In the genomic region with DNA sequence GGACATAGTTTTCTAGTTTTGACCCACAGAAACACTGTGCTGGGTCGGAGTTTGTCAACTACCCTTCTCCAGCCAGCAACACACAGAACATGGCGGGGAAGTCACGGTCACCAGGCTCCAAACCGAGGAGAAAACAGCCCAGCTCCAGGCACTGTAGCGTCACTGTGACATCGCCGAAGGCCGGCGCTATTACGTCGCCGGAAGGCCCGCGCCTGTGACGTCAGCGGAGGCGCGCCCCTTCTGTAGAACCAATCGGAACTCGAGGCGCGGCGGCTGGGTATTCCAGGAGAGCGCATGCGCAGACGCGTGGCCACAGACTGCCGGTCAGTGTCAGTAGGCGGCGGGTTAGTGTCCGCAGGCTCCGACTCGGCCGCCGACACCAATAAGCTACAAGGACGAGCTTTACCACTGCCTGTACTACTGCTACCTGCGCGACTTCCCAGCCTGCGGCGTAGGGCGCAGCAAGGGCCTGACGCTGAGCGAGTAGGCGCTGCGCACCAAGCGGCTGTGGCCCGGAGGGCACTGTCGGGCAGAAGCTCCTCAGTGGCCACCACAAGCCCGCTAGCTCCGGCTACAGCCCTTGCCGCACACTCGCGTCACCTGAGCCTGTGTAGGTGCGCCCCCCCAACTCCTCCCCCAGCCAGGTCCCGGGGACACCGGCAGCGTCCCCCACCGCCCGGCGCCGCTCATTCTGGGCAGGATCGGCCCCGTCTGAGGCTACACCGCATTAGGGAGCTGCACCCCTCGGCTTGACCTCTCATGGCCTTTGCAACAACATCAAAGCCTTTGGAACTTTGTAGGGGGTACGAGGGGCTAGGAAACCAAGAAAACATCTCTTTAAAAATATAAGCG, we compare ENCODE assay signal across 1 cellular context.
TF ChIP-seq lines count a peak whose summit lies in the region.

No MANE protein-coding gene starts in this region.

TF ChIP-seq in K562, 482 proteins besides CTCF, POLR2A, EP300 and RAD21 (continued from another document and continues in another):
- TF ChIP-seq, protein P1, sequence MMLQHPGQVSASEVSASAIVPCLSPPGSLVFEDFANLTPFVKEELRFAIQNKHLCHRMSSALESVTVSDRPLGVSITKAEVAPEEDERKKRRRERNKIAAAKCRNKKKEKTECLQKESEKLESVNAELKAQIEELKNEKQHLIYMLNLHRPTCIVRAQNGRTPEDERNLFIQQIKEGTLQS (IDR thresholded peaks at IDR 0.05), result peak; percentile 90
- TF ChIP-seq, protein P1 (CRISPR knock-in tag; conservative IDR thresholded peaks at IDR 0.05), result peak; percentile 85
- no peak for TF ChIP-seq ZNF584 (CRISPR knock-in tag; IDR thresholded peaks at IDR 0.05; ENCODE audit: low read depth)
- no peak for TF ChIP-seq ZNF551 (CRISPR knock-in tag; IDR thresholded peaks at IDR 0.05)
- TF ChIP-seq CREM (IDR thresholded peaks at IDR 0.05; ENCODE audit: low read depth), result peak; percentile 100
- TF ChIP-seq, protein P2, sequence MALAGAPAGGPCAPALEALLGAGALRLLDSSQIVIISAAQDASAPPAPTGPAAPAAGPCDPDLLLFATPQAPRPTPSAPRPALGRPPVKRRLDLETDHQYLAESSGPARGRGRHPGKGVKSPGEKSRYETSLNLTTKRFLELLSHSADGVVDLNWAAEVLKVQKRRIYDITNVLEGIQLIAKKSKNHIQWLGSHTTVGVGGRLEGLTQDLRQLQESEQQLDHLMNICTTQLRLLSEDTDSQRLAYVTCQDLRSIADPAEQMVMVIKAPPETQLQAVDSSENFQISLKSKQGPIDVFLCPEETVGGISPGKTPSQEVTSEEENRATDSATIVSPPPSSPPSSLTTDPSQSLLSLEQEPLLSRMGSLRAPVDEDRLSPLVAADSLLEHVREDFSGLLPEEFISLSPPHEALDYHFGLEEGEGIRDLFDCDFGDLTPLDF (CRISPR knock-in tag; IDR thresholded peaks at IDR 0.05), result peak; percentile 87
- peak in 1 of 2 experiments; percentile 98; a peak in 2 of 4 replicates for TF ChIP-seq TBL1XR1 (IDR thresholded peaks at IDR 0.05; ENCODE audit: low read length in 2 of 2)
- TF ChIP-seq SNRNP70 (optimal IDR thresholded peaks at IDR 0.05; ENCODE audit: low read depth, low read length), result no peak
- no peak for TF ChIP-seq XRCC3 (IDR thresholded peaks at IDR 0.05)
- TF ChIP-seq ZNF583 (CRISPR knock-in tag; IDR thresholded peaks at IDR 0.05), result 0 out of 2 replicates have a peak, but pooled peaks have one; percentile 17
- TF ChIP-seq, protein P3, sequence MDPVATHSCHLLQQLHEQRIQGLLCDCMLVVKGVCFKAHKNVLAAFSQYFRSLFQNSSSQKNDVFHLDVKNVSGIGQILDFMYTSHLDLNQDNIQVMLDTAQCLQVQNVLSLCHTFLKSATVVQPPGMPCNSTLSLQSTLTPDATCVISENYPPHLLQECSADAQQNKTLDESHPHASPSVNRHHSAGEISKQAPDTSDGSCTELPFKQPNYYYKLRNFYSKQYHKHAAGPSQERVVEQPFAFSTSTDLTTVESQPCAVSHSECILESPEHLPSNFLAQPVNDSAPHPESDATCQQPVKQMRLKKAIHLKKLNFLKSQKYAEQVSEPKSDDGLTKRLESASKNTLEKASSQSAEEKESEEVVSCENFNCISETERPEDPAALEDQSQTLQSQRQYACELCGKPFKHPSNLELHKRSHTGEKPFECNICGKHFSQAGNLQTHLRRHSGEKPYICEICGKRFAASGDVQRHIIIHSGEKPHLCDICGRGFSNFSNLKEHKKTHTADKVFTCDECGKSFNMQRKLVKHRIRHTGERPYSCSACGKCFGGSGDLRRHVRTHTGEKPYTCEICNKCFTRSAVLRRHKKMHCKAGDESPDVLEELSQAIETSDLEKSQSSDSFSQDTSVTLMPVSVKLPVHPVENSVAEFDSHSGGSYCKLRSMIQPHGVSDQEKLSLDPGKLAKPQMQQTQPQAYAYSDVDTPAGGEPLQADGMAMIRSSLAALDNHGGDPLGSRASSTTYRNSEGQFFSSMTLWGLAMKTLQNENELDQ (CRISPR knock-in tag; IDR thresholded peaks at IDR 0.05; ENCODE audit: borderline replicate concordance), result 0 out of 2 replicates have a peak, but pooled peaks have one; percentile 26
- TF ChIP-seq SIN3B (IDR thresholded peaks at IDR 0.05; ENCODE audit: low read depth), result peak; percentile 55; the same call in 1 of the 2 replicates
- TF ChIP-seq, protein P4, sequence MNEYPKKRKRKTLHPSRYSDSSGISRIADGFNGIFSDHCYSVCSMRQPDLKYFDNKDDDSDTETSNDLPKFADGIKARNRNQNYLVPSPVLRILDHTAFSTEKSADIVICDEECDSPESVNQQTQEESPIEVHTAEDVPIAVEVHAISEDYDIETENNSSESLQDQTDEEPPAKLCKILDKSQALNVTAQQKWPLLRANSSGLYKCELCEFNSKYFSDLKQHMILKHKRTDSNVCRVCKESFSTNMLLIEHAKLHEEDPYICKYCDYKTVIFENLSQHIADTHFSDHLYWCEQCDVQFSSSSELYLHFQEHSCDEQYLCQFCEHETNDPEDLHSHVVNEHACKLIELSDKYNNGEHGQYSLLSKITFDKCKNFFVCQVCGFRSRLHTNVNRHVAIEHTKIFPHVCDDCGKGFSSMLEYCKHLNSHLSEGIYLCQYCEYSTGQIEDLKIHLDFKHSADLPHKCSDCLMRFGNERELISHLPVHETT (CRISPR knock-in tag; conservative IDR thresholded peaks at IDR 0.05 in 1 of 2, IDR thresholded peaks at IDR 0.05 in 1 of 2), result peak in 1 of 2 experiments; percentile 86; a peak in 2 of 4 replicates
- peak; percentile 84 for TF ChIP-seq C11orf30 (IDR thresholded peaks at IDR 0.05; ENCODE audit: low read depth)
- TF ChIP-seq TCF3 (CRISPR knock-in tag; IDR thresholded peaks at IDR 0.05), result no peak
- peak; percentile 62 for TF ChIP-seq CHD1 (IDR thresholded peaks at IDR 0.05; ENCODE audit: low read length)
- 0 out of 2 replicates have a peak, but pooled peaks have one; percentile 22 for TF ChIP-seq JUN (IDR thresholded peaks at IDR 0.05; ENCODE audit: borderline replicate concordance, low read depth, low read length)
- peak; percentile 40; the same call in 1 of the 2 replicates for TF ChIP-seq JUN (CRISPR knock-in tag; IDR thresholded peaks at IDR 0.05; ENCODE audit: borderline replicate concordance)
- TF ChIP-seq, protein P5, sequence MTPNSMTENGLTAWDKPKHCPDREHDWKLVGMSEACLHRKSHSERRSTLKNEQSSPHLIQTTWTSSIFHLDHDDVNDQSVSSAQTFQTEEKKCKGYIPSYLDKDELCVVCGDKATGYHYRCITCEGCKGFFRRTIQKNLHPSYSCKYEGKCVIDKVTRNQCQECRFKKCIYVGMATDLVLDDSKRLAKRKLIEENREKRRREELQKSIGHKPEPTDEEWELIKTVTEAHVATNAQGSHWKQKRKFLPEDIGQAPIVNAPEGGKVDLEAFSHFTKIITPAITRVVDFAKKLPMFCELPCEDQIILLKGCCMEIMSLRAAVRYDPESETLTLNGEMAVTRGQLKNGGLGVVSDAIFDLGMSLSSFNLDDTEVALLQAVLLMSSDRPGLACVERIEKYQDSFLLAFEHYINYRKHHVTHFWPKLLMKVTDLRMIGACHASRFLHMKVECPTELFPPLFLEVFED (CRISPR knock-in tag; conservative IDR thresholded peaks at IDR 0.05), result no peak
- no peak for TF ChIP-seq ZNF133 (CRISPR knock-in tag; IDR thresholded peaks at IDR 0.05)
- peak; percentile 41; the same call in 1 of the 2 replicates for TF ChIP-seq FOXP1 (CRISPR knock-in tag; IDR thresholded peaks at IDR 0.05)
- no peak for TF ChIP-seq SMARCB1 (IDR thresholded peaks at IDR 0.05; ENCODE audit: insufficient read length, low read depth)
- TF ChIP-seq RB1 (IDR thresholded peaks at IDR 0.05; ENCODE audit: low read depth), result peak; percentile 66; the same call in 1 of the 2 replicates
- TF ChIP-seq ZEB2 (IDR thresholded peaks at IDR 0.05), result 0 out of 2 replicates have a peak, but pooled peaks have one; percentile 36
- peak; percentile 90 for TF ChIP-seq CTBP1 (IDR thresholded peaks at IDR 0.05; ENCODE audit: borderline replicate concordance)
- TF ChIP-seq ZNF384 (IDR thresholded peaks at IDR 0.05; ENCODE audit: low read depth, low read length), result no peak
- TF ChIP-seq HDAC8 (tag; IDR thresholded peaks at IDR 0.05), result 0 out of 2 replicates have a peak, but pooled peaks have one; percentile 56
- peak; percentile 82 for TF ChIP-seq PML (IDR thresholded peaks at IDR 0.05; ENCODE audit: low read length)
- TF ChIP-seq MTF1 (CRISPR knock-in tag; IDR thresholded peaks at IDR 0.05; ENCODE audit: borderline replicate concordance), result no peak
- TF ChIP-seq BRD4 (IDR thresholded peaks at IDR 0.05), result no peak
- TF ChIP-seq KLF16 (IDR thresholded peaks at IDR 0.05), result no peak
- TF ChIP-seq, protein P6, sequence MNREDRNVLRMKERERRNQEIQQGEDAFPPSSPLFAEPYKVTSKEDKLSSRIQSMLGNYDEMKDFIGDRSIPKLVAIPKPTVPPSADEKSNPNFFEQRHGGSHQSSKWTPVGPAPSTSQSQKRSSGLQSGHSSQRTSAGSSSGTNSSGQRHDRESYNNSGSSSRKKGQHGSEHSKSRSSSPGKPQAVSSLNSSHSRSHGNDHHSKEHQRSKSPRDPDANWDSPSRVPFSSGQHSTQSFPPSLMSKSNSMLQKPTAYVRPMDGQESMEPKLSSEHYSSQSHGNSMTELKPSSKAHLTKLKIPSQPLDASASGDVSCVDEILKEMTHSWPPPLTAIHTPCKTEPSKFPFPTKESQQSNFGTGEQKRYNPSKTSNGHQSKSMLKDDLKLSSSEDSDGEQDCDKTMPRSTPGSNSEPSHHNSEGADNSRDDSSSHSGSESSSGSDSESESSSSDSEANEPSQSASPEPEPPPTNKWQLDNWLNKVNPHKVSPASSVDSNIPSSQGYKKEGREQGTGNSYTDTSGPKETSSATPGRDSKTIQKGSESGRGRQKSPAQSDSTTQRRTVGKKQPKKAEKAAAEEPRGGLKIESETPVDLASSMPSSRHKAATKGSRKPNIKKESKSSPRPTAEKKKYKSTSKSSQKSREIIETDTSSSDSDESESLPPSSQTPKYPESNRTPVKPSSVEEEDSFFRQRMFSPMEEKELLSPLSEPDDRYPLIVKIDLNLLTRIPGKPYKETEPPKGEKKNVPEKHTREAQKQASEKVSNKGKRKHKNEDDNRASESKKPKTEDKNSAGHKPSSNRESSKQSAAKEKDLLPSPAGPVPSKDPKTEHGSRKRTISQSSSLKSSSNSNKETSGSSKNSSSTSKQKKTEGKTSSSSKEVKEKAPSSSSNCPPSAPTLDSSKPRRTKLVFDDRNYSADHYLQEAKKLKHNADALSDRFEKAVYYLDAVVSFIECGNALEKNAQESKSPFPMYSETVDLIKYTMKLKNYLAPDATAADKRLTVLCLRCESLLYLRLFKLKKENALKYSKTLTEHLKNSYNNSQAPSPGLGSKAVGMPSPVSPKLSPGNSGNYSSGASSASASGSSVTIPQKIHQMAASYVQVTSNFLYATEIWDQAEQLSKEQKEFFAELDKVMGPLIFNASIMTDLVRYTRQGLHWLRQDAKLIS (CRISPR knock-in tag; IDR thresholded peaks at IDR 0.05), result peak; percentile 90; the same call in 1 of the 2 replicates
- no peak for TF ChIP-seq SMAD2 (IDR thresholded peaks at IDR 0.05; ENCODE audit: low read depth, low read length)
- TF ChIP-seq ARNT (IDR thresholded peaks at IDR 0.05), result no peak
- TF ChIP-seq, protein P7, sequence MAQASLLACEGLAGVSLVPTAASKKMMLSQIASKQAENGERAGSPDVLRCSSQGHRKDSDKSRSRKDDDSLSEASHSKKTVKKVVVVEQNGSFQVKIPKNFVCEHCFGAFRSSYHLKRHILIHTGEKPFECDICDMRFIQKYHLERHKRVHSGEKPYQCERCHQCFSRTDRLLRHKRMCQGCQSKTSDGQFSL (CRISPR knock-in tag; IDR thresholded peaks at IDR 0.05), result peak; percentile 88
- TF ChIP-seq, protein P7 (tag; IDR thresholded peaks at IDR 0.05), result 0 out of 4 replicates have a peak, but pooled peaks of 1 of the 2 experiments have one; percentile 41
- no peak for TF ChIP-seq MIER1 (IDR thresholded peaks at IDR 0.05; ENCODE audit: low read depth)
- no peak for TF ChIP-seq POLR3A (IDR thresholded peaks at IDR 0.05; ENCODE audit: borderline replicate concordance, extremely low read depth, insufficient read depth, insufficient read length)
- TF ChIP-seq ZC3H8 (IDR thresholded peaks at IDR 0.05), result no peak
- no peak for TF ChIP-seq DPF2 (IDR thresholded peaks at IDR 0.05)
- no peak for TF ChIP-seq MAFF (IDR thresholded peaks at IDR 0.05; ENCODE audit: low read length)
- peak; percentile 83 for TF ChIP-seq ETV5 (CRISPR knock-in tag; IDR thresholded peaks at IDR 0.05; ENCODE audit: low read depth)
- TF ChIP-seq SOX6 (IDR thresholded peaks at IDR 0.05), result peak; percentile 2; the same call in 1 of the 2 replicates
- TF ChIP-seq CHD2 (IDR thresholded peaks at IDR 0.05; ENCODE audit: low read depth, low read length), result 0 out of 2 replicates have a peak, but pooled peaks have one; percentile 43
- TF ChIP-seq EZH2 (IDR thresholded peaks at IDR 0.05; ENCODE audit: borderline replicate concordance, low read depth, low read length), result no peak
- TF ChIP-seq CBFB (CRISPR knock-in tag; IDR thresholded peaks at IDR 0.05), result peak; percentile 89; the same call in 1 of the 2 replicates
- no peak for TF ChIP-seq TGIF2 (CRISPR knock-in tag; IDR thresholded peaks at IDR 0.05)
- TF ChIP-seq, protein P8, sequence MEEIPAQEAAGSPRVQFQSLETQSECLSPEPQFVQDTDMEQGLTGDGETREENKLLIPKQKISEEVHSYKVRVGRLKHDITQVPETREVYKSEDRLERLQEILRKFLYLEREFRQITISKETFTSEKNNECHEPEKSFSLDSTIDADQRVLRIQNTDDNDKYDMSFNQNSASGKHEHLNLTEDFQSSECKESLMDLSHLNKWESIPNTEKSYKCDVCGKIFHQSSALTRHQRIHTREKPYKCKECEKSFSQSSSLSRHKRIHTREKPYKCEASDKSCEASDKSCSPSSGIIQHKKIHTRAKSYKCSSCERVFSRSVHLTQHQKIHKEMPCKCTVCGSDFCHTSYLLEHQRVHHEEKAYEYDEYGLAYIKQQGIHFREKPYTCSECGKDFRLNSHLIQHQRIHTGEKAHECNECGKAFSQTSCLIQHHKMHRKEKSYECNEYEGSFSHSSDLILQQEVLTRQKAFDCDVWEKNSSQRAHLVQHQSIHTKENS (CRISPR knock-in tag; IDR thresholded peaks at IDR 0.05), result no peak
- TF ChIP-seq NONO (IDR thresholded peaks at IDR 0.05; ENCODE audit: low read depth in 2 of 2, low read length in 1 of 2), result no peak
- TF ChIP-seq ZNF282 (CRISPR knock-in tag; IDR thresholded peaks at IDR 0.05), result no peak
- peak; percentile 96 for TF ChIP-seq ATF1 (CRISPR knock-in tag; IDR thresholded peaks at IDR 0.05)
- TF ChIP-seq ATF1 (tag; IDR thresholded peaks at IDR 0.05), result peak; percentile 100
- TF ChIP-seq ZFP30 (CRISPR knock-in tag; IDR thresholded peaks at IDR 0.05; ENCODE audit: borderline replicate concordance), result no peak
